In genomic region chr17:67727152-67728039, GRCh38 we compare ENCODE assay signal across 1 cellular context.
A peak's percentile ranks its signal among the peaks of the same experiment; 100 is the strongest.
TF ChIP-seq lines count a peak whose summit lies in the region.

No MANE protein-coding gene starts in this region.

TF ChIP-seq in WTC11, 78 proteins besides CTCF, POLR2A, EP300 and RAD21:
- TF ChIP-seq GABPB1 (CRISPR knock-in tag; IDR thresholded peaks at IDR 0.05): 0 out of 2 replicates have a peak, but pooled peaks have one; percentile 31
